In genomic region chr10:106816318-106817085, GRCh38 we compare ENCODE assay signal across 17 cellular contexts.
DNase-seq lines count a peak whose midpoint lies in the region; ATAC-seq and TF ChIP-seq lines count a peak whose summit lies in the region.
"Had no signal": no experiment of that assay in that cellular context is flagged by ENCODE, and none has a peak within 500 bp of the region (broad histone marks: within the 10 kb centered on the region; RNA-seq: fewer than 3 reads in every experiment).

No MANE protein-coding gene starts in this region.

- CTCF ChIA-PET in SK-N-SH (lab: Yijun Ruan, JAX): interaction anchor here (0.7 to 2.2 kb wide), 7 partner anchors 10 to 328 kb away, joined by 3 to 7 read pairs (median 3); no protein-coding TSS in a partner anchor

- H3K27ac Mint-ChIP-seq in immature natural killer cell: peak overlapping the region in 5 of 6 donors; percentile 5 to 70 (median 41)
- H3K27ac Mint-ChIP-seq: CD4-positive, CD25-positive, alpha-beta regulatory T cell had no signal

- DNase-seq in SK-N-SH (peak; percentile 70), immature natural killer cell (no peak), sciatic nerve (ENCODE audit: low spot score) (no peak), NCI-H345 (lab: John Stamatoyannopoulos, UW) (no peak), HT-29 (ENCODE audit: low spot score) (no peak), ureter (ENCODE audit: low spot score) (no peak)
- DNase-seq: CD4-positive, CD25-positive, alpha-beta regulatory T cell; DMS53; GOT3; MM.1S; NCI-H1092 treated with DMSO at 0.1 percent for 48 hours; NCI-H524; RPMI8226; SJCRH30 had no signal

- H3K4me2 ChIP-seq in SK-N-SH: no peak overlapping the region
- H3K4me2 ChIP-seq: KMS-11 had no signal

- H3K36me3 ChIP-seq in HUES48 (ENCODE audit: control insufficient read depth, insufficient read depth, low read length) (no peaks in the 10 kb centered on the region), SK-N-SH (replicated peaks in 1 of 2; ENCODE audit: control insufficient read depth in 1 of 2, insufficient read depth in 2 of 2, low read length in 1 of 2) (no peaks in the 10 kb centered on the region)
- H3K36me3 ChIP-seq: SJCRH30 had no signal

- H2AFZ ChIP-seq in SK-N-SH (ENCODE audit: low read depth): no peak overlapping the region

- H3K79me2 ChIP-seq in SK-N-SH (ENCODE audit: insufficient read depth): no peaks in the 10 kb centered on the region

- H3K9me3 ChIP-seq in HUES48 (ENCODE audit: control insufficient read depth, insufficient read depth, low read length) (no peaks in the 10 kb centered on the region), SK-N-SH (no peaks in the 10 kb centered on the region)
- H3K9me3 ChIP-seq: SJCRH30 had no signal

- H4K20me1 ChIP-seq in SK-N-SH (ENCODE audit: insufficient read depth): no peaks in the 10 kb centered on the region

- peak; percentile 73 for ATAC-seq in sciatic nerve
- no peak for ATAC-seq in GM19351 (IDR thresholded peaks at IDR 0.05; ENCODE audit: unreplicated experiment)

- H3K4me1 ChIP-seq in HUES48 (ENCODE audit: control insufficient read depth, insufficient read depth, low read length) (0 out of 2 replicates have a peak, but pooled peaks cover 4% of the 10 kb centered on the region), SK-N-SH (ENCODE audit: control insufficient read depth in 1 of 2, insufficient read depth in 2 of 2, low read depth in 1 of 2, low read length in 1 of 2) (peaks cover 0 to 18% of the 10 kb centered on the region in 2 experiments; a peak in 2 of 4 replicates)
- H3K4me1 ChIP-seq: SJCRH30 had no signal

- H3K4me3 ChIP-seq in HUES48 (ENCODE audit: low read depth, low read length): no peak overlapping the region
- no peak overlapping the region; a peak in 1 of 4 replicates for H3K4me3 ChIP-seq in SK-N-SH (ENCODE audit: low read depth in 2 of 2, low read length in 1 of 2)
- H3K4me3 ChIP-seq: SJCRH30 had no signal

- POLR2A ChIA-PET in SK-N-SH (lab: Yijun Ruan, JAX): interaction anchor here (1.1 kb wide), 1 partner anchor 101 kb away, joined by 5 read pairs; no protein-coding TSS in a partner anchor

- H3K27ac ChIP-seq in HUES48 (ENCODE audit: low read depth, low read length) (peak overlapping the region; percentile 7), SK-N-SH (ENCODE audit: low read depth in 2 of 2, low read length in 1 of 2) (peak overlapping the region in 1 of 2 experiments; percentile 96; a peak in 2 of 4 replicates)
- H3K27ac ChIP-seq: KMS-11, SJCRH30 had no signal

- H3K4me3 Mint-ChIP-seq in immature natural killer cell: peak overlapping the region; percentile 9 to 80 (median 75)
- H3K4me3 Mint-ChIP-seq: CD4-positive, CD25-positive, alpha-beta regulatory T cell had no signal

- peak in 1 of 2 experiments; percentile 98; a peak in 2 of 4 replicates for TF ChIP-seq EP300 in SK-N-SH (IDR thresholded peaks at IDR 0.05; ENCODE audit: borderline replicate concordance in 1 of 2, low read depth in 1 of 2, low read length in 1 of 2)

- peaks cover 76 to 78% of the 10 kb centered on the region in 2 donors for H3K4me1 Mint-ChIP-seq in immature natural killer cell
- H3K4me1 Mint-ChIP-seq: CD4-positive, CD25-positive, alpha-beta regulatory T cell had no signal

- peak; percentile 40 for TF ChIP-seq RAD21 in SK-N-SH (IDR thresholded peaks at IDR 0.05; ENCODE audit: low read length)

- peaks cover 0 to 2% (median 0%) of the 10 kb centered on the region in 3 donors for H3K27me3 Mint-ChIP-seq in immature natural killer cell (ENCODE audit: low read depth in 3 of 3)
- H3K27me3 Mint-ChIP-seq: CD4-positive, CD25-positive, alpha-beta regulatory T cell had no signal

- no peaks in the 10 kb centered on the region for H3F3A ChIP-seq in SK-N-SH (replicated peaks; ENCODE audit: insufficient read depth)

- 22% methylated on average over 7 of the region's 7 CpGs for WGBS in SK-N-SH (ENCODE audit: low lambda C conversion rate)

- TF ChIP-seq CTCF in SK-N-SH (IDR thresholded peaks at IDR 0.05): no peak

- no peaks in the 10 kb centered on the region for H3K27me3 ChIP-seq in HUES48 (ENCODE audit: control insufficient read depth, insufficient read depth, low read length)
- H3K27me3 ChIP-seq in SK-N-SH (ENCODE audit: insufficient read depth): no peaks in the 10 kb centered on the region
- H3K27me3 ChIP-seq: SJCRH30 had no signal

- H3K9ac ChIP-seq in HUES48 (ENCODE audit: low read depth, low read length) (no peak overlapping the region), SK-N-SH (no peak overlapping the region)
- H3K9ac ChIP-seq: KMS-11 had no signal

- intact Hi-C loops in sciatic nerve (cut with DNase I): no loop called here

- H3K9me3 Mint-ChIP-seq in immature natural killer cell: no peaks in the 10 kb centered on the region

- no peaks in the 10 kb centered on the region for H3K9me2 ChIP-seq in SK-N-SH

- peaks cover 0 to 4% (median 0%) of the 10 kb centered on the region in 3 donors for H3K36me3 Mint-ChIP-seq in immature natural killer cell
- H3K36me3 Mint-ChIP-seq: CD4-positive, CD25-positive, alpha-beta regulatory T cell had no signal

TF ChIP-seq in SK-N-SH, 30 proteins besides CTCF, POLR2A, EP300 and RAD21:
- TF ChIP-seq CHD2 (IDR thresholded peaks at IDR 0.05; ENCODE audit: low read length, partially characterized antibody): no peak
- peak; percentile 74 for TF ChIP-seq RCOR1 (IDR thresholded peaks at IDR 0.05; ENCODE audit: low read length)
- peak; percentile 69 for TF ChIP-seq MXI1 (IDR thresholded peaks at IDR 0.05; ENCODE audit: low read depth, low read length)
- TF ChIP-seq FOXM1 (IDR thresholded peaks at IDR 0.05; ENCODE audit: low read depth): no peak
- peak; percentile 27; the same call in 1 of the 2 replicates for TF ChIP-seq GATA2 (CRISPR knock-in tag; IDR thresholded peaks at IDR 0.05)
- peak; percentile 50; the same call in 1 of the 2 replicates for TF ChIP-seq FOXJ3 (CRISPR knock-in tag; IDR thresholded peaks at IDR 0.05)
- TF ChIP-seq SMC3 (IDR thresholded peaks at IDR 0.05; ENCODE audit: low read depth, low read length): 0 out of 2 replicates have a peak, but pooled peaks have one; percentile 8
- TF ChIP-seq, protein P1, sequence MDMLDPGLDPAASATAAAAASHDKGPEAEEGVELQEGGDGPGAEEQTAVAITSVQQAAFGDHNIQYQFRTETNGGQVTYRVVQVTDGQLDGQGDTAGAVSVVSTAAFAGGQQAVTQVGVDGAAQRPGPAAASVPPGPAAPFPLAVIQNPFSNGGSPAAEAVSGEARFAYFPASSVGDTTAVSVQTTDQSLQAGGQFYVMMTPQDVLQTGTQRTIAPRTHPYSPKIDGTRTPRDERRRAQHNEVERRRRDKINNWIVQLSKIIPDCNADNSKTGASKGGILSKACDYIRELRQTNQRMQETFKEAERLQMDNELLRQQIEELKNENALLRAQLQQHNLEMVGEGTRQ (IDR thresholded peaks at IDR 0.05; ENCODE audit: borderline replicate concordance, low read depth, low read length): no peak
